Comparison of ENCODE assay signal across 36 cellular contexts in genomic region chr20:51654495-51654894, GRCh38.
"Had no signal": no experiment of that assay in that cellular context is flagged by ENCODE, and none has a peak within 500 bp of the region (broad histone marks: within the 10 kb centered on the region; RNA-seq: fewer than 3 reads in every experiment).

No MANE protein-coding gene starts in this region.

- H3K9me3 ChIP-seq: adrenal gland, body of pancreas, esophagus muscularis mucosa, gastroesophageal sphincter, heart right ventricle had no signal

- H3K27ac ChIP-seq: adrenal gland, body of pancreas, esophagus muscularis mucosa, gastroesophageal sphincter, heart right ventricle, hepatocyte had no signal

- H3K27ac Mint-ChIP-seq: activated B cell treated with CpG ODN at 0.5 μM for 24 hours; activated CD8-positive, alpha-beta memory T cell treated with anti-CD3 and anti-CD28 coated beads, Interleukin-2, amount 10 ng/mL, durations not matched to agents 7 days and 5 days; activated CD8-positive, alpha-beta T cell treated with anti-CD3 and anti-CD28 coated beads for 36 hours; activated naive CD4-positive, alpha-beta T cell treated with anti-CD3 and anti-CD28 coated beads for 36 hours; activated naive CD4-positive, alpha-beta T cell treated with anti-CD3 and anti-CD28 coated beads, Interleukin-2, amount 50 U/mL, for 24 hours; activated naive CD8-positive, alpha-beta T cell treated with anti-CD3 and anti-CD28 coated beads for 36 hours; activated naive CD8-positive, alpha-beta T cell treated with anti-CD3 and anti-CD28 coated beads, Interleukin-2, amount 50 U/mL, for 24 hours; activated T-helper 1 cell treated with anti-CD3 and anti-CD28 coated beads, Interleukin-12 subunit alpha, Interleukin-12 subunit beta, Interleukin-2, Interleukin-4 antibody, amounts not matched to agents 30 ng/mL and 10 ng/mL and 1 ng/mL, durations not matched to agents 14 hours and 24 hours and 36 hours; activated T-helper 2 cell treated with anti-CD3 and anti-CD28 coated beads, Interferon-gamma antibody, Interleukin-2, Interleukin-4, amounts not matched to agents 10 μg/mL and 5 μg/mL and 100 μg/mL, durations not matched to agents 14 hours and 24 hours and 36 hours; effector memory CD8-positive, alpha-beta T cell; T-helper 2 cell treated with Interferon-gamma antibody and Interleukin-4, amounts not matched to agents 5 μg/mL and 100 μg/mL, for 36 hours had no signal

- ATAC-seq: activated CD4-positive, CD25-positive, alpha-beta regulatory T cell treated with anti-CD3 and anti-CD28 coated beads, Interleukin-2, amount 50 U/mL, for 24 hours; activated CD8-positive, alpha-beta memory T cell treated with anti-CD3 and anti-CD28 coated beads, Interleukin-2, amount 10 ng/mL, durations not matched to agents 7 days and 5 days; activated CD8-positive, alpha-beta T cell treated with anti-CD3 and anti-CD28 coated beads for 36 hours; activated naive CD8-positive, alpha-beta T cell treated with anti-CD3 and anti-CD28 coated beads, Interleukin-2, amount 50 U/mL, for 24 hours; body of pancreas; effector memory CD8-positive, alpha-beta T cell; gastroesophageal sphincter; heart right ventricle; T-helper 17 cell had no signal

- H3K4me1 Mint-ChIP-seq: activated CD8-positive, alpha-beta memory T cell treated with anti-CD3 and anti-CD28 coated beads, Interleukin-2, amount 10 ng/mL, durations not matched to agents 7 days and 5 days; activated naive CD4-positive, alpha-beta T cell treated with anti-CD3 and anti-CD28 coated beads, Interleukin-2, amount 50 U/mL, for 24 hours; activated naive CD8-positive, alpha-beta T cell treated with anti-CD3 and anti-CD28 coated beads for 36 hours had no signal

- H3K36me3 Mint-ChIP-seq: activated CD8-positive, alpha-beta memory T cell treated with anti-CD3 and anti-CD28 coated beads, Interleukin-2, amount 10 ng/mL, durations not matched to agents 7 days and 5 days; activated naive CD4-positive, alpha-beta T cell treated with anti-CD3 and anti-CD28 coated beads, Interleukin-2, amount 50 U/mL, for 24 hours; activated naive CD8-positive, alpha-beta T cell treated with anti-CD3 and anti-CD28 coated beads for 36 hours had no signal

- H3K4me2 ChIP-seq: hepatocyte had no signal

- H3K4me1 ChIP-seq: adrenal gland, body of pancreas had no signal

- H3K27me3 ChIP-seq: adrenal gland, body of pancreas, esophagus muscularis mucosa, gastroesophageal sphincter, heart right ventricle, hepatocyte had no signal

- H3K4me3 ChIP-seq: adrenal gland, body of pancreas, esophagus muscularis mucosa, gastroesophageal sphincter, heart right ventricle, hepatocyte had no signal

- H3K4me3 Mint-ChIP-seq: activated B cell treated with CpG ODN at 0.5 μM for 24 hours; activated CD8-positive, alpha-beta memory T cell treated with anti-CD3 and anti-CD28 coated beads, Interleukin-2, amount 10 ng/mL, durations not matched to agents 7 days and 5 days; activated CD8-positive, alpha-beta T cell treated with anti-CD3 and anti-CD28 coated beads for 36 hours; activated naive CD4-positive, alpha-beta T cell treated with anti-CD3 and anti-CD28 coated beads for 36 hours; activated naive CD4-positive, alpha-beta T cell treated with anti-CD3 and anti-CD28 coated beads, Interleukin-2, amount 50 U/mL, for 24 hours; activated naive CD8-positive, alpha-beta T cell treated with anti-CD3 and anti-CD28 coated beads for 36 hours; activated naive CD8-positive, alpha-beta T cell treated with anti-CD3 and anti-CD28 coated beads, Interleukin-2, amount 50 U/mL, for 24 hours; activated T-helper 1 cell treated with anti-CD3 and anti-CD28 coated beads, Interleukin-12 subunit alpha, Interleukin-12 subunit beta, Interleukin-2, Interleukin-4 antibody, amounts not matched to agents 30 ng/mL and 10 ng/mL and 1 ng/mL, durations not matched to agents 14 hours and 24 hours and 36 hours; effector memory CD8-positive, alpha-beta T cell; T-helper 17 cell; T-helper 2 cell treated with Interferon-gamma antibody and Interleukin-4, amounts not matched to agents 5 μg/mL and 100 μg/mL, for 36 hours had no signal

- H3K9me3 Mint-ChIP-seq: activated B cell treated with CpG ODN at 0.5 μM for 24 hours; activated CD8-positive, alpha-beta T cell treated with anti-CD3 and anti-CD28 coated beads for 36 hours; activated naive CD4-positive, alpha-beta T cell treated with anti-CD3 and anti-CD28 coated beads for 36 hours; activated naive CD4-positive, alpha-beta T cell treated with anti-CD3 and anti-CD28 coated beads, Interleukin-2, amount 50 U/mL, for 24 hours; activated naive CD8-positive, alpha-beta T cell treated with anti-CD3 and anti-CD28 coated beads for 36 hours; activated naive CD8-positive, alpha-beta T cell treated with anti-CD3 and anti-CD28 coated beads, Interleukin-2, amount 50 U/mL, for 24 hours; activated T-helper 1 cell treated with anti-CD3 and anti-CD28 coated beads, Interleukin-12 subunit alpha, Interleukin-12 subunit beta, Interleukin-2, Interleukin-4 antibody, amounts not matched to agents 30 ng/mL and 10 ng/mL and 1 ng/mL, durations not matched to agents 14 hours and 24 hours and 36 hours; activated T-helper 2 cell treated with anti-CD3 and anti-CD28 coated beads, Interferon-gamma antibody, Interleukin-2, Interleukin-4, amounts not matched to agents 10 μg/mL and 5 μg/mL and 100 μg/mL, durations not matched to agents 14 hours and 24 hours and 36 hours; effector memory CD8-positive, alpha-beta T cell; T-helper 2 cell treated with Interferon-gamma antibody and Interleukin-4, amounts not matched to agents 5 μg/mL and 100 μg/mL, for 36 hours had no signal

- H3K27me3 Mint-ChIP-seq: activated B cell treated with CpG ODN at 0.5 μM for 24 hours; activated CD8-positive, alpha-beta T cell treated with anti-CD3 and anti-CD28 coated beads for 36 hours; activated naive CD4-positive, alpha-beta T cell treated with anti-CD3 and anti-CD28 coated beads, Interleukin-2, amount 50 U/mL, for 24 hours; effector memory CD8-positive, alpha-beta T cell had no signal

- DNase-seq: activated B cell treated with CpG ODN at 0.5 μM for 24 hours; activated CD4-positive, alpha-beta T cell treated with anti-CD3 and anti-CD28 coated beads for 48 hours; activated CD4-positive, alpha-beta T cell treated with anti-CD3 and anti-CD28 coated beads, Interleukin-2, amount 50 U/mL, for 1 hour; activated CD4-positive, alpha-beta T cell treated with anti-CD3 and anti-CD28 coated beads, Interleukin-2, amount 50 U/mL, for 48 hours; activated CD8-positive, alpha-beta memory T cell treated with anti-CD3 and anti-CD28 coated beads, Interleukin-2, amount 10 ng/mL, durations not matched to agents 7 days and 5 days; activated CD8-positive, alpha-beta memory T cell treated with anti-CD3 and anti-CD28 coated beads, Interleukin-2, amount 50 U/mL, for 4 hours; activated CD8-positive, alpha-beta T cell treated with anti-CD3 and anti-CD28 coated beads for 36 hours; activated effector memory CD4-positive, alpha-beta T cell treated with anti-CD3 and anti-CD28 coated beads, Interleukin-2, amount 50 U/mL, for 16 hours; activated naive CD4-positive, alpha-beta T cell treated with anti-CD3 and anti-CD28 coated beads for 36 hours; activated naive CD8-positive, alpha-beta T cell treated with anti-CD3 and anti-CD28 coated beads for 36 hours; activated naive CD8-positive, alpha-beta T cell treated with anti-CD3 and anti-CD28 coated beads, Interleukin-2, amount 50 U/mL, for 24 hours; activated T-cell treated with anti-CD3 and anti-CD28 coated beads, Interleukin-2, amount 50 U/mL, for 1 hour; activated T-cell treated with anti-CD3 and anti-CD28 coated beads, Interleukin-2, amount 50 U/mL, for 48 hours; adrenal gland; amygdala; aorta; body of pancreas; caudate nucleus; cortex of kidney; dermis blood vessel endothelial cell; effector CD4-positive, alpha-beta T cell; effector memory CD8-positive, alpha-beta T cell; erythroblast; foreskin melanocyte; heart right ventricle; T-helper 17 cell; T1000 had no signal

- H2AFZ ChIP-seq: hepatocyte had no signal

- FAIRE-seq: colon had no signal

- H3K79me2 ChIP-seq: hepatocyte had no signal
